9 cellular contexts compared by ENCODE assay signal in the genomic region with DNA sequence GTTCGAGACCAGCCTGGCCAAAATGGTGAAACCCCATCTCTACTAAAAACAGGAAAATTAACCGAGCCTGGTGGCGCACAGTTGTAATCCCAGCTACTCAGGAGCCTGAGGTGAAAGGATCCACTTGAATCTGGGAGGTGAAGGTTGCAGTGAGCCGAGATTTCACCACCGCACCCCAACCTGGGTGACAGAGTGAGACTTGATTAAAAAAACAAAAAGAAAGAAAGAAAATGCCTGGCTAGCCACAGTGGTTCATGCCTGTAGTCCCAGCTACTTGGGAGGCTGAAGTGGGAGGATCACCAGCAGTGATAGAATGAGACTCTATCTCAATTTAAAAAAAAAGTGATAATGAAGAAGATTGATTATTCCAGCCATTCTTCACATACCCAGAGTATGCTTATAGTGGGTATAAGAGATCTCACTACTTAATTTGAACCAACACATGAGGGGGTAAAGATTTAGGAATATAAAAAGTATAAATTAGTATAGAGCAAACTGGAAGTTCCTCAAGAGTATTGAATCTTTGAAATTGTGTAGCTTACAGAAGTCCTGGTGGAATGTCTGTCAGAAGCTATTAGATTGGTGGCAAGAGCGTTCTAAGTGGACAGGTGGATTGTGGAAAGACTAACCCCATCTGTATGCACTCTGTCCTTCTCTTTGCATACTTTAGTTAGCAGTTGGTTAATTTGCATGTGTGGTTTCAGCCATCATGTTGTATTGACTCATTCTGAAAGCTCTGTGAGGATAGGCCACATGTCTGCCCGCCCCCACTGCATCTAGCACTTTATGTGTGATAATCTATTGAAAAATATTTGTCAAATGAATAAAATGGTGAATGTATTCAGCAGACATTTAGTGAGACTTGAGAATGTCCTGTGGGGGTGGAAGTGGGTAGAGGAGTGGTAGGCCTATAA. TPM values are rescaled to one million over a fixed set of nuclear protein-coding genes. Genes with fewer than 3 reads are reported as not detected.
A peak's percentile ranks its signal among the peaks of the same experiment; 100 is the strongest.
DNase-seq lines count a peak whose midpoint lies in the region; ATAC-seq and TF ChIP-seq lines count a peak whose summit lies in the region.
"Had no signal": no experiment of that assay in that cellular context is flagged by ENCODE, and none has a peak within 500 bp of the region (broad histone marks: within the 10 kb centered on the region; RNA-seq: fewer than 3 reads in every experiment).

No MANE protein-coding gene starts in this region.

- H3K4me1 ChIP-seq in IMR-90 (ENCODE audit: control insufficient read depth, insufficient read depth, low read length) (peaks cover 4% of the 10 kb centered on the region), psoas muscle (peaks cover 43% of the 10 kb centered on the region), ascending aorta (peaks cover 3 to 11% of the 10 kb centered on the region in 2 donors)

- H3K4me3 ChIP-seq in IMR-90 (ENCODE audit: insufficient read depth, low read depth, low read length): no peak overlapping the region
- H3K4me3 ChIP-seq in psoas muscle: no peak overlapping the region
- H3K4me3 ChIP-seq in H7 (ENCODE audit: insufficient read depth, low read depth, low read length): no peak overlapping the region
- no peak overlapping the region for H3K4me3 ChIP-seq in ascending aorta

- H2BK120ac ChIP-seq in IMR-90 (ENCODE audit: low read depth, low read length): no peak overlapping the region

- no peaks in the 10 kb centered on the region for H3K27me3 Mint-ChIP-seq in activated T-helper 17 cell treated with anti-CD3 and anti-CD28 coated beads, Interleukin-2, amount 50 U/mL, for 72 hours

- no peaks in the 10 kb centered on the region for H3K9me1 ChIP-seq in IMR-90 (ENCODE audit: insufficient read depth, low read length)

- H3K14ac ChIP-seq in IMR-90 (replicated peaks; ENCODE audit: low read depth, low read length): no peak overlapping the region

- DNase-seq in ELR (ENCODE audit: low read depth) (peak; percentile 63), IMR-90 (peak; percentile 62), psoas muscle (no peak), NCI-H524 treated with DMSO at 0.1 percent for 48 hours (lab: John Stamatoyannopoulos, UW) (no peak), H7 (no peak), ascending aorta (ENCODE audit: low spot score in 2 of 2) (no peak)

- in situ Hi-C loops in IMR-90 (cut with MboI; ENCODE audit: low sequenced_read_pairs): no loop called here

- H3K36me3 Mint-ChIP-seq in activated T-helper 17 cell treated with anti-CD3 and anti-CD28 coated beads, Interleukin-2, amount 50 U/mL, for 72 hours (ENCODE audit: low read depth): peaks cover 35% of the 10 kb centered on the region

- no peak overlapping the region for H3K18ac ChIP-seq in IMR-90 (ENCODE audit: low read depth, low read length)

- H3K56ac ChIP-seq in IMR-90 (ENCODE audit: extremely low read depth, insufficient read depth, low read length): no peak overlapping the region

- no peak overlapping the region for H3K9ac ChIP-seq in IMR-90 (ENCODE audit: low read depth, low read length)

- H3K27ac ChIP-seq in IMR-90 (ENCODE audit: insufficient read depth, low read length): no peak overlapping the region
- peak overlapping the region; percentile 66 for H3K27ac ChIP-seq in psoas muscle
- no peak overlapping the region for H3K27ac ChIP-seq in ascending aorta
- H3K27ac ChIP-seq: HL-60 had no signal

- H3K9me3 Mint-ChIP-seq in activated T-helper 17 cell treated with anti-CD3 and anti-CD28 coated beads, Interleukin-2, amount 50 U/mL, for 72 hours: no peaks in the 10 kb centered on the region

- H3K79me1 ChIP-seq in IMR-90 (ENCODE audit: low read depth in 1 of 2, low read length in 2 of 2): peaks cover 4 to 60% of the 10 kb centered on the region in 2 experiments

- no TSS peak for BruUV-seq in IMR-90 (replicated peaks; lab: Mats Ljungman, UMichigan)

- no peak overlapping the region for H4K5ac ChIP-seq in IMR-90 (ENCODE audit: low read depth, low read length)

- no peak for TF ChIP-seq RAD21 in IMR-90 (IDR thresholded peaks at IDR 0.05; ENCODE audit: low read length)

- H3K36me3 ChIP-seq in IMR-90 (ENCODE audit: control insufficient read depth, insufficient read depth, low read length): peaks cover 5% of the 10 kb centered on the region
- peaks cover 0 to 21% of the 10 kb centered on the region in 2 donors for H3K36me3 ChIP-seq in psoas muscle (ENCODE audit: insufficient read depth in 1 of 2, low read depth in 1 of 2)
- H3K36me3 ChIP-seq in H7 (replicated peaks; ENCODE audit: control insufficient read depth, insufficient read depth, low read length): no peaks in the 10 kb centered on the region; the same call in 1 of the 2 replicates
- H3K36me3 ChIP-seq in ascending aorta: peaks cover 2 to 14% of the 10 kb centered on the region in 2 donors

- no peak overlapping the region for H3K4me2 ChIP-seq in IMR-90 (ENCODE audit: low read depth, low read length)

- H2BK20ac ChIP-seq in IMR-90 (ENCODE audit: low read depth, low read length): no peak overlapping the region

- TF ChIP-seq CTCF in IMR-90 (conservative IDR thresholded peaks at IDR 0.05; ENCODE audit: low read depth, low read length): no peak
- TF ChIP-seq CTCF in psoas muscle (IDR thresholded peaks at IDR 0.05): no peak
- no peak for TF ChIP-seq CTCF in ascending aorta (IDR thresholded peaks at IDR 0.05)

- no peak overlapping the region for H2AFZ ChIP-seq in IMR-90 (replicated peaks; ENCODE audit: low read length, poor library complexity)

- TF ChIP-seq POLR2A in IMR-90 (IDR thresholded peaks at IDR 0.05; ENCODE audit: low read depth, low read length): no peak

- peak overlapping the region; percentile 78 for H3K27ac Mint-ChIP-seq in activated T-helper 17 cell treated with anti-CD3 and anti-CD28 coated beads, Interleukin-2, amount 50 U/mL, for 72 hours

- H3K23ac ChIP-seq in IMR-90 (ENCODE audit: low read depth, low read length): no peak overlapping the region

- H4K91ac ChIP-seq in IMR-90 (ENCODE audit: insufficient read depth, low read depth, low read length): no peak overlapping the region

- POLR2A ChIA-PET in IMR-90 (lab: Charles Lee; ENCODE audit: unreplicated experiment): interaction anchor here (0.5 kb wide), 1 partner anchor 143 kb away, joined by 3 read pairs; no protein-coding TSS in a partner anchor

- peaks cover 37% of the 10 kb centered on the region for H3K4me1 Mint-ChIP-seq in activated T-helper 17 cell treated with anti-CD3 and anti-CD28 coated beads, Interleukin-2, amount 50 U/mL, for 72 hours

- peak overlapping the region; percentile 53 for H3K4me3 Mint-ChIP-seq in activated T-helper 17 cell treated with anti-CD3 and anti-CD28 coated beads, Interleukin-2, amount 50 U/mL, for 72 hours

- intact Hi-C loops in IMR-90 (cut with micrococcal nuclease) (no loop called here), psoas muscle (cut with DNase I) (no loop called here), ascending aorta (cut with DNase I) (no loop called here)

- H2AK5ac ChIP-seq in IMR-90 (ENCODE audit: low read depth, low read length): no peak overlapping the region

- H2BK5ac ChIP-seq in IMR-90 (ENCODE audit: low read depth, low read length, poor library complexity, severe bottlenecking): no peak overlapping the region

- WGBS in IMR-90 (ENCODE audit: extremely low coverage in 2 of 2, insufficient read length in 1 of 2), 2 experiments: no CpG with 5 or more reads among the region's 7 CpGs
- 90 to 93% (median 93%) methylated on average over 7 of the region's 7 CpGs for WGBS in psoas muscle, 3 donors

- H3K9me3 ChIP-seq in IMR-90 (ENCODE audit: control insufficient read depth, insufficient read depth, low read length) (no peaks in the 10 kb centered on the region), psoas muscle (no peaks in the 10 kb centered on the region), ascending aorta (no peaks in the 10 kb centered on the region)

- no peak overlapping the region for H2AK9ac ChIP-seq in IMR-90 (replicated peaks; ENCODE audit: low read depth, low read length, poor library complexity)

- H4K8ac ChIP-seq in IMR-90 (ENCODE audit: low read depth in 2 of 2, low read length in 2 of 2): no peak overlapping the region

- CTCF ChIA-PET in IMR-90 (lab: Yijun Ruan, JAX): no interaction called here

- no peak overlapping the region for H3K4ac ChIP-seq in IMR-90 (ENCODE audit: low read depth, low read length)

- H2BK15ac ChIP-seq in IMR-90 (ENCODE audit: low read depth, low read length): no peak overlapping the region

- peaks cover 70% of the 10 kb centered on the region for H4K20me1 ChIP-seq in IMR-90 (ENCODE audit: insufficient read depth, low read length)

- ATAC-seq in GM21528 (IDR thresholded peaks at IDR 0.05; ENCODE audit: low FRiP score, unreplicated experiment) (peak; percentile 92), IMR-90 (ENCODE audit: low read depth) (peak; percentile 61; the same call in 1 of the 2 replicates), psoas muscle (peak; percentile 56 to 67 (median 62))
- ATAC-seq in activated T-helper 17 cell treated with anti-CD3 and anti-CD28 coated beads, Interleukin-2, amount 50 U/mL, for 72 hours (replicated peaks): peak; percentile 95

- dilution Hi-C loops in IMR-90 (cut with HindIII; ENCODE audit: low sequenced_read_pairs, unreplicated experiment): no loop called here

- H3K27me3 ChIP-seq in IMR-90 (ENCODE audit: control insufficient read depth, insufficient read depth, low read length) (no peaks in the 10 kb centered on the region), psoas muscle (ENCODE audit: insufficient read depth in 3 of 3, low read length in 2 of 3) (no peaks in the 10 kb centered on the region), H7 (ENCODE audit: control insufficient read depth, insufficient read depth, low read length) (no peaks in the 10 kb centered on the region), ascending aorta (no peaks in the 10 kb centered on the region)

TF ChIP-seq in IMR-90, 13 proteins besides CTCF, POLR2A, EP300 and RAD21 (continues in another document):
- peak; percentile 24; the same call in 1 of the 2 replicates for TF ChIP-seq USF2 (IDR thresholded peaks at IDR 0.05; ENCODE audit: low read depth, low read length)

RNA-seq across cellular contexts. Expression of gene RLF, which starts 25.0 kb away (rescaled TPM):
- total RNA-seq in IMR-90 (2012; rRNA removed) (29.8 and 33.1 TPM in 2 replicates), psoas muscle (10 to 100 TPM; 10.2 to 16.4 (median 11.2) TPM), ascending aorta (7.1 TPM)
- polyA plus RNA-seq in IMR-90 (2012; rRNA removed) (3.4 and 4.4 TPM in 2 replicates), psoas muscle (10 to 100 TPM in 1 of 3 donors, 1 to 10 TPM in 2; 4.5 to 13.9 (median 4.9) TPM)
- 0.69 and 1.0 TPM in 2 replicates for polyA plus RNA-seq in IMR-90 (2012; cell fraction: cytosol; rRNA removed)
- polyA plus RNA-seq in IMR-90 (2012; cell fraction: nucleus; rRNA removed; ENCODE audit: low replicate concordance): 1.4 and 15.6 TPM in 2 replicates
- total RNA-seq in activated T-helper 17 cell treated with anti-CD3 and anti-CD28 coated beads, Interleukin-2, amount 50 U/mL, for 72 hours: 10 to 100 TPM; 16.5 to 50.9 TPM
- total RNA-seq in H7 (2014; rRNA removed; shearing (Covaris generic)): 19.6 and 36.7 TPM in 2 replicates

Comparison
In these comparisons a context has a peak if more than half of its experiments do, and no peak if none do; other contexts are left out.
1. DNase-seq: peak in ELR (single experiment) and IMR-90 (single experiment); none in psoas muscle (0 of 2), NCI-H524 treated with DMSO at 0.1 percent for 48 hours (single experiment), H7 (single experiment) and ascending aorta (0 of 2).
2. Peak in every context shown above with its lines, with median percentiles within 50 percentile points of each other: ATAC-seq.